Comparison of ENCODE assay signal across 23 cellular contexts in genomic region chr7:157557263-157557662, GRCh38.
A peak's percentile ranks its signal among the peaks of the same experiment; 100 is the strongest.
DNase-seq lines count a peak whose midpoint lies in the region; ATAC-seq, FAIRE-seq and TF ChIP-seq lines count a peak whose summit lies in the region.
"Had no signal": no experiment of that assay in that cellular context is flagged by ENCODE, and none has a peak within 500 bp of the region (broad histone marks: within the 10 kb centered on the region; RNA-seq: fewer than 3 reads in every experiment).

No MANE protein-coding gene starts in this region.

- H2BK15ac ChIP-seq in H1 (ENCODE audit: low read length), result no peak overlapping the region; the same call in 1 of the 2 replicates

- H3K79me2 ChIP-seq in H1 (ENCODE audit: control insufficient read depth in 1 of 2, insufficient read depth in 2 of 2, low read length in 2 of 2) (0 out of 4 replicates have a peak, but pooled peaks cover 0 to 3% of the 10 kb centered on the region in 2 experiments), trophoblast cell (ENCODE audit: control insufficient read depth, insufficient read depth, low read length, poor library complexity) (no peaks in the 10 kb centered on the region)

- TF ChIP-seq CTCF in H1 (IDR thresholded peaks at IDR 0.05; ENCODE audit: control extremely low read depth in 1 of 3, insufficient read depth in 1 of 3, low read depth in 1 of 3, low read length in 3 of 3), result no peak

- H4K91ac ChIP-seq in H1 (replicated peaks; ENCODE audit: insufficient read length, low read length) (no peak overlapping the region), trophoblast cell (ENCODE audit: low read depth, low read length) (no peak overlapping the region)

- H3K18ac ChIP-seq in H1 (ENCODE audit: extremely low read depth, low read length) (no peak overlapping the region), trophoblast cell (ENCODE audit: low read length) (no peak overlapping the region)

- H3K56ac ChIP-seq in H1 (replicated peaks; ENCODE audit: insufficient read length, low read depth, low read length), result peak overlapping the region; percentile 46

- CTCF ChIA-PET in H1 (lab: Charles Lee; ENCODE audit: partially characterized antibody), result no interaction called here

- H2BK120ac ChIP-seq in H1 (replicated peaks; ENCODE audit: low read depth, low read length) (no peak overlapping the region), trophoblast cell (ENCODE audit: insufficient read depth, low read length, poor library complexity) (no peak overlapping the region)

- H4K12ac ChIP-seq in trophoblast cell (ENCODE audit: low read depth, low read length), result no peak overlapping the region

- no peak for TF ChIP-seq POLR2A in H1 (IDR thresholded peaks at IDR 0.05; ENCODE audit: control extremely low read depth in 1 of 2, low read depth in 2 of 2, low read length in 2 of 2)

- H3K27me3 ChIP-seq in H1 (replicated peaks in 1 of 4; ENCODE audit: control insufficient read depth in 3 of 4, extremely low read depth in 1 of 4, insufficient read depth in 3 of 4, low read length in 3 of 4), result no peaks in the 10 kb centered on the region; a peak in 1 of 7 replicates
- no peaks in the 10 kb centered on the region for H3K27me3 ChIP-seq in trophoblast cell (ENCODE audit: insufficient read depth, low read length)
- H3K27me3 ChIP-seq: MG63 had no signal

- H3K9me3 ChIP-seq in H1 (ENCODE audit: insufficient read depth in 2 of 2, low read depth in 1 of 2, low read length in 1 of 2) (no peaks in the 10 kb centered on the region; a peak in 1 of 4 replicates), trophoblast cell (ENCODE audit: insufficient read depth, low read depth, low read length) (peaks cover 20% of the 10 kb centered on the region)
- H3K9me3 ChIP-seq: MG63 had no signal

- ATAC-seq in GM19023 (IDR thresholded peaks at IDR 0.05; ENCODE audit: unreplicated experiment), result no peak

- H2BK20ac ChIP-seq in H1 (ENCODE audit: low read length), result no peak overlapping the region

- TF ChIP-seq EP300 in H1 (IDR thresholded peaks at IDR 0.05; ENCODE audit: borderline replicate concordance in 1 of 2, low read depth in 2 of 2, low read length in 2 of 2), result no peak

- DNase-seq in activated gamma-delta T cell treated with Interleukin-2 at 50 U/mL for 16 hours (peak; percentile 0), activated gamma-delta T cell (lab: John Stamatoyannopoulos, UW) (no peak), H1 (ENCODE audit: low read depth in 1 of 2, low spot score in 2 of 2) (no peak), trophoblast cell (no peak), HUDEP-2 (lab: John Stamatoyannopoulos, UW; ENCODE audit: unreplicated experiment in 76 of 76) (no peak), kidney tubule cell (ENCODE audit: low spot score) (no peak)
- DNase-seq in activated CD4-positive, alpha-beta T cell treated with anti-CD3 and anti-CD28 coated beads, Interleukin-2, amount 50 U/mL, for 48 hours, result no peak
- DNase-seq: 8988T; ACHN; CD4-positive, CD25-positive, alpha-beta regulatory T cell; KG1; MG63; NCI-H1048; NCI-H1417; NCI-H1694; NCI-H2029 treated with DMSO at 0.1 percent for 48 hours; NCI-H2227 treated with DMSO at 0.1 percent for 48 hours; NCI-H526 treated with DMSO at 0.1 percent for 48 hours; RPMI8226; SHP77 had no signal

- H2AK5ac ChIP-seq in H1 (ENCODE audit: low read depth, low read length) (no peak overlapping the region), trophoblast cell (ENCODE audit: low read length) (no peak overlapping the region)

- H2BK12ac ChIP-seq in H1 (ENCODE audit: low read depth, low read length), result no peak overlapping the region
- no peak overlapping the region for H2BK12ac ChIP-seq in trophoblast cell (ENCODE audit: low read length)

- H3K23me2 ChIP-seq in H1 (ENCODE audit: low read depth, low read length), result peaks cover 13% of the 10 kb centered on the region

- H2AFZ ChIP-seq in H1 (ENCODE audit: low read length) (no peak overlapping the region), trophoblast cell (ENCODE audit: insufficient read depth, low read length, poor library complexity) (no peak overlapping the region)

- H2BK5ac ChIP-seq in H1 (ENCODE audit: low read depth, low read length), result no peak overlapping the region
- no peak overlapping the region for H2BK5ac ChIP-seq in trophoblast cell (ENCODE audit: low read depth, low read length, poor library complexity)

- peak overlapping the region; percentile 72 for H3K14ac ChIP-seq in H1 (ENCODE audit: insufficient read length)
- no peak overlapping the region for H3K14ac ChIP-seq in trophoblast cell (ENCODE audit: low read length)

- no peaks in the 10 kb centered on the region; a peak in 1 of 8 replicates for H3K36me3 ChIP-seq in H1 (ENCODE audit: control insufficient read depth in 2 of 4, insufficient read depth in 4 of 4, low read length in 3 of 4)
- no peaks in the 10 kb centered on the region for H3K36me3 ChIP-seq in trophoblast cell (ENCODE audit: control insufficient read depth in 1 of 2, insufficient read depth in 2 of 2, low read length in 2 of 2)
- H3K36me3 ChIP-seq: MG63 had no signal

- H3K4me3 ChIP-seq in H1 (ENCODE audit: extremely low read depth in 1 of 4, insufficient read depth in 2 of 4, low read depth in 3 of 4, low read length in 4 of 4) (no peak overlapping the region), trophoblast cell (ENCODE audit: low read depth, low read length) (peak overlapping the region; percentile 34)
- H3K4me3 ChIP-seq: MG63 had no signal

- peak overlapping the region in 1 of 4 experiments; percentile 21; a peak in 1 of 7 replicates for H3K9ac ChIP-seq in H1 (replicated peaks in 1 of 4; ENCODE audit: extremely low read depth in 1 of 4, low read depth in 3 of 4, low read length in 3 of 4)
- H3K9ac ChIP-seq in trophoblast cell (ENCODE audit: low read length), result no peak overlapping the region

- H3K4me2 ChIP-seq in H1 (ENCODE audit: insufficient read depth in 1 of 2, low read depth in 2 of 2, low read length in 2 of 2), result no peak overlapping the region
- no peak overlapping the region for H3K4me2 ChIP-seq in trophoblast cell (ENCODE audit: low read length)

- TF ChIP-seq RAD21 in H1 (IDR thresholded peaks at IDR 0.05 in 1 of 2, conservative IDR thresholded peaks at IDR 0.05 in 1 of 2; ENCODE audit: low read depth in 2 of 2, low read length in 2 of 2), result no peak

- peaks cover 0 to 11% of the 10 kb centered on the region in 2 experiments for H4K20me1 ChIP-seq in H1 (replicated peaks in 1 of 2; ENCODE audit: control insufficient read depth in 1 of 2, insufficient read depth in 2 of 2, low read length in 2 of 2)

- H3K27ac ChIP-seq in H1 (ENCODE audit: low read depth, low read length) (no peak overlapping the region), trophoblast cell (ENCODE audit: low read depth, low read length) (no peak overlapping the region)

- H3K79me1 ChIP-seq in H1 (ENCODE audit: low read depth, low read length) (peaks cover 2% of the 10 kb centered on the region; the same call in 1 of the 2 replicates), trophoblast cell (ENCODE audit: low read length) (no peaks in the 10 kb centered on the region)

- H4K5ac ChIP-seq in H1 (ENCODE audit: insufficient read length, low read depth, low read length), result no peak overlapping the region

- no peak for FAIRE-seq in H1 (lab: Jason Lieb, UNC)
- FAIRE-seq: D721Med, H54 had no signal

- POLR2A ChIA-PET in H1 (lab: Charles Lee; ENCODE audit: partially characterized antibody), result no interaction called here

- no peaks in the 10 kb centered on the region for H3K4me1 ChIP-seq in H1 (replicated peaks in 1 of 4; ENCODE audit: control insufficient read depth in 3 of 4, insufficient read depth in 4 of 4, low read length in 3 of 4)
- no peaks in the 10 kb centered on the region for H3K4me1 ChIP-seq in trophoblast cell (ENCODE audit: control insufficient read depth in 1 of 2, insufficient read depth in 2 of 2, low read length in 2 of 2)

- WGBS in H1 (ENCODE audit: extremely low coverage in 1 of 2, insufficient coverage in 1 of 2, insufficient read length in 1 of 2, insufficient replicate concordance in 2 of 2, low coverage in 1 of 2, low lambda C conversion rate in 2 of 2, missing lambda C conversion rate in 1 of 2), 2 experiments, result 78% methylated on average over 1 of the region's 1 CpG; no CpG with 5 or more reads in 1 of the 2 experiments
- no CpG with 5 or more reads among the region's 1 CpG for WGBS in trophoblast cell (ENCODE audit: extremely low coverage, insufficient coverage, insufficient read length)

- H3K4ac ChIP-seq in H1 (replicated peaks; ENCODE audit: insufficient read length, low read depth, low read length) (no peak overlapping the region), trophoblast cell (ENCODE audit: low read depth, low read length) (no peak overlapping the region)

- no peak overlapping the region; the same call in 1 of the 2 replicates for H4K8ac ChIP-seq in H1 (ENCODE audit: extremely low read depth, insufficient read depth, low read length)
- H4K8ac ChIP-seq in trophoblast cell (ENCODE audit: low read depth, low read length), result no peak overlapping the region

- H3K23ac ChIP-seq in H1 (ENCODE audit: insufficient read length) (no peak overlapping the region), trophoblast cell (ENCODE audit: low read length) (no peak overlapping the region)

TF ChIP-seq in H1, 55 proteins besides CTCF, POLR2A, EP300 and RAD21 (continues in another document):
- TF ChIP-seq CBX8 (IDR thresholded peaks at IDR 0.05; ENCODE audit: borderline replicate concordance, low read depth, low read length), result no peak
- TF ChIP-seq RBBP5 (IDR thresholded peaks at IDR 0.05; ENCODE audit: borderline replicate concordance, low read depth, low read length), result no peak
- no peak for TF ChIP-seq TCF12 (IDR thresholded peaks at IDR 0.05; ENCODE audit: low read depth, low read length)
- no peak for TF ChIP-seq POU5F1 (IDR thresholded peaks at IDR 0.05; ENCODE audit: low read depth, low read length)
- TF ChIP-seq GTF2F1 (IDR thresholded peaks at IDR 0.05; ENCODE audit: borderline replicate concordance, low read depth, low read length), result no peak
- TF ChIP-seq, protein P1, sequence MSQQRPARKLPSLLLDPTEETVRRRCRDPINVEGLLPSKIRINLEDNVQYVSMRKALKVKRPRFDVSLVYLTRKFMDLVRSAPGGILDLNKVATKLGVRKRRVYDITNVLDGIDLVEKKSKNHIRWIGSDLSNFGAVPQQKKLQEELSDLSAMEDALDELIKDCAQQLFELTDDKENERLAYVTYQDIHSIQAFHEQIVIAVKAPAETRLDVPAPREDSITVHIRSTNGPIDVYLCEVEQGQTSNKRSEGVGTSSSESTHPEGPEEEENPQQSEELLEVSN (IDR thresholded peaks at IDR 0.05), result no peak
- TF ChIP-seq SP1 (IDR thresholded peaks at IDR 0.05; ENCODE audit: low read depth, low read length), result no peak
- no peak for TF ChIP-seq NRF1 (IDR thresholded peaks at IDR 0.05; ENCODE audit: low read depth, low read length)
- TF ChIP-seq, protein P2, sequence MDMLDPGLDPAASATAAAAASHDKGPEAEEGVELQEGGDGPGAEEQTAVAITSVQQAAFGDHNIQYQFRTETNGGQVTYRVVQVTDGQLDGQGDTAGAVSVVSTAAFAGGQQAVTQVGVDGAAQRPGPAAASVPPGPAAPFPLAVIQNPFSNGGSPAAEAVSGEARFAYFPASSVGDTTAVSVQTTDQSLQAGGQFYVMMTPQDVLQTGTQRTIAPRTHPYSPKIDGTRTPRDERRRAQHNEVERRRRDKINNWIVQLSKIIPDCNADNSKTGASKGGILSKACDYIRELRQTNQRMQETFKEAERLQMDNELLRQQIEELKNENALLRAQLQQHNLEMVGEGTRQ (IDR thresholded peaks at IDR 0.05; ENCODE audit: low read length), result no peak
- TF ChIP-seq SP2 (IDR thresholded peaks at IDR 0.05; ENCODE audit: low read length), result no peak
